In genomic region chr6:122471107-122472021, GRCh38 we compare ENCODE assay signal across 1 cellular context.
TF ChIP-seq lines count a peak whose summit lies in the region.

SERINC1 (minus strand) TSS chr6:122471807; CDS start chr6:122471737, 70 bp downstream.

TF ChIP-seq in HepG2, 621 proteins besides CTCF, POLR2A, EP300 and RAD21 (continued from another document and continues in another):
- TF ChIP-seq SOX6 (IDR thresholded peaks at IDR 0.05) (no peak), SOX6 (CRISPR knock-in tag; IDR thresholded peaks at IDR 0.05) (peak; percentile 72), BRD4 (CRISPR knock-in tag; IDR thresholded peaks at IDR 0.05) (peak; percentile 67; the same call in 1 of the 2 replicates), MAZ (IDR thresholded peaks at IDR 0.05; ENCODE audit: borderline replicate concordance, low read depth, low read length) (peak; percentile 44; the same call in 1 of the 2 replicates), MAZ (CRISPR knock-in tag; IDR thresholded peaks at IDR 0.05; ENCODE audit: low read depth) (peak; percentile 67; the same call in 1 of the 2 replicates), ARNTL (CRISPR knock-in tag; IDR thresholded peaks at IDR 0.05) (peak; percentile 57; the same call in 1 of the 2 replicates), TARDBP (CRISPR knock-in tag; IDR thresholded peaks at IDR 0.05) (peak; percentile 52), ZNF225 (CRISPR knock-in tag; IDR thresholded peaks at IDR 0.05) (peak; percentile 79), ZNF747 (CRISPR knock-in tag; IDR thresholded peaks at IDR 0.05; ENCODE audit: borderline replicate concordance) (0 out of 2 replicates have a peak, but pooled peaks have one; percentile 71), ZNF773 (CRISPR knock-in tag; IDR thresholded peaks at IDR 0.05; ENCODE audit: borderline replicate concordance) (no peak; the same call in 1 of the 2 replicates), ZNF619 (CRISPR knock-in tag; IDR thresholded peaks at IDR 0.05) (peak; percentile 89; the same call in 1 of the 2 replicates), ZIK1 (CRISPR knock-in tag; IDR thresholded peaks at IDR 0.05; ENCODE audit: borderline replicate concordance, low read depth) (no peak; the same call in 1 of the 2 replicates), ONECUT2 (CRISPR knock-in tag; IDR thresholded peaks at IDR 0.05) (no peak), ZNF331 (CRISPR knock-in tag; IDR thresholded peaks at IDR 0.05) (peak; percentile 12; the same call in 1 of the 2 replicates), SPEN (CRISPR knock-in tag; IDR thresholded peaks at IDR 0.05; ENCODE audit: low read depth) (peak; percentile 77), HES4 (CRISPR knock-in tag; IDR thresholded peaks at IDR 0.05; ENCODE audit: borderline replicate concordance) (no peak; the same call in 1 of the 2 replicates), KLF16 (CRISPR knock-in tag; IDR thresholded peaks at IDR 0.05) (peak in 1 of 2 experiments; percentile 63; a peak in 2 of 4 replicates), HCFC1 (IDR thresholded peaks at IDR 0.05; ENCODE audit: low read depth, low read length) (no peak; the same call in 1 of the 2 replicates), ZNF678 (CRISPR knock-in tag; IDR thresholded peaks at IDR 0.05) (0 out of 2 replicates have a peak, but pooled peaks have one; percentile 15), ZNF614 (CRISPR knock-in tag; IDR thresholded peaks at IDR 0.05; ENCODE audit: borderline replicate concordance) (peak; percentile 89; the same call in 1 of the 2 replicates), ZMYM2 (CRISPR knock-in tag; IDR thresholded peaks at IDR 0.05) (no peak), ZNF891 (CRISPR knock-in tag; IDR thresholded peaks at IDR 0.05) (peak; percentile 79; the same call in 1 of the 2 replicates), ZNF782 (CRISPR knock-in tag; IDR thresholded peaks at IDR 0.05; ENCODE audit: borderline replicate concordance) (peak; percentile 64; the same call in 1 of the 2 replicates), ELF4 (CRISPR knock-in tag; IDR thresholded peaks at IDR 0.05; ENCODE audit: borderline replicate concordance) (peak; percentile 95), ZNF687 (CRISPR knock-in tag; IDR thresholded peaks at IDR 0.05) (peak; percentile 87), ZNF276 (CRISPR knock-in tag; IDR thresholded peaks at IDR 0.05; ENCODE audit: low read depth) (peak; percentile 91; the same call in 1 of the 2 replicates), GFI1 (CRISPR knock-in tag; IDR thresholded peaks at IDR 0.05; ENCODE audit: borderline replicate concordance) (peak; percentile 72; the same call in 1 of the 2 replicates), DPF2 (CRISPR knock-in tag; IDR thresholded peaks at IDR 0.05; ENCODE audit: borderline replicate concordance, low read depth) (peak; percentile 35; the same call in 1 of the 2 replicates), ARID2 (CRISPR knock-in tag; IDR thresholded peaks at IDR 0.05; ENCODE audit: borderline replicate concordance) (no peak; the same call in none of the 2 replicates), ZNF530 (CRISPR knock-in tag; IDR thresholded peaks at IDR 0.05; ENCODE audit: low read depth) (no peak), SIX1 (CRISPR knock-in tag; IDR thresholded peaks at IDR 0.05; ENCODE audit: borderline replicate concordance) (no peak), NFIB (CRISPR knock-in tag; IDR thresholded peaks at IDR 0.05; ENCODE audit: borderline replicate concordance) (no peak), U2AF2 (IDR thresholded peaks at IDR 0.05; ENCODE audit: low read depth, low read length) (no peak), TFDP1 (CRISPR knock-in tag; IDR thresholded peaks at IDR 0.05; ENCODE audit: borderline replicate concordance) (no peak; the same call in 1 of the 2 replicates), ZNF12 (CRISPR knock-in tag; IDR thresholded peaks at IDR 0.05) (peak; percentile 62; the same call in 1 of the 2 replicates), ZNF550 (CRISPR knock-in tag; IDR thresholded peaks at IDR 0.05; ENCODE audit: borderline replicate concordance) (0 out of 2 replicates have a peak, but pooled peaks have one; percentile 54), PHF5A (CRISPR knock-in tag; IDR thresholded peaks at IDR 0.05; ENCODE audit: low read depth, unreplicated experiment) (peak; percentile 27), ZNF382 (CRISPR knock-in tag; IDR thresholded peaks at IDR 0.05; ENCODE audit: borderline replicate concordance) (no peak), ZNF432 (CRISPR knock-in tag; IDR thresholded peaks at IDR 0.05; ENCODE audit: borderline replicate concordance) (no peak), NFE2L2 (IDR thresholded peaks at IDR 0.05; ENCODE audit: low read length) (no peak), BORCS8-MEF2B (CRISPR knock-in tag; IDR thresholded peaks at IDR 0.05) (peak; percentile 81), ZNF704 (CRISPR knock-in tag; IDR thresholded peaks at IDR 0.05; ENCODE audit: borderline replicate concordance) (peak; percentile 55; the same call in 1 of the 2 replicates)
- TF ChIP-seq, protein P1, sequence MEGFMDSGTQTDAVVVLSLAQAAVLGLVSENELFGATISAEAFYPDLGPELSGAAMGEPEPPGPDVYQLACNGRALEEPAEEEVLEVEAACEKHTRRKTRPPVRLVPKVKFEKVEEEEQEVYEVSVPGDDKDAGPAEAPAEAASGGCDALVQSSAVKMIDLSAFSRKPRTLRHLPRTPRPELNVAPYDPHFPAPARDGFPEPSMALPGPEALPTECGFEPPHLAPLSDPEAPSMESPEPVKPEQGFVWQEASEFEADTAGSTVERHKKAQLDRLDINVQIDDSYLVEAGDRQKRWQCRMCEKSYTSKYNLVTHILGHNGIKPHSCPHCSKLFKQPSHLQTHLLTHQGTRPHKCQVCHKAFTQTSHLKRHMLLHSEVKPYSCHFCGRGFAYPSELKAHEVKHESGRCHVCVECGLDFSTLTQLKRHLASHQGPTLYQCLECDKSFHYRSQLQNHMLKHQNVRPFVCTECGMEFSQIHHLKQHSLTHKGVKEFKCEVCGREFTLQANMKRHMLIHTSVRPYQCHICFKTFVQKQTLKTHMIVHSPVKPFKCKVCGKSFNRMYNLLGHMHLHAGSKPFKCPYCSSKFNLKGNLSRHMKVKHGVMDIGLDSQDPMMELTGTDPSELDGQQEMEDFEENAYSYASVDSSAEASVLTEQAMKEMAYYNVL (CRISPR knock-in tag; IDR thresholded peaks at IDR 0.05; ENCODE audit: borderline replicate concordance), result 0 out of 2 replicates have a peak, but pooled peaks have one; percentile 31
- TF ChIP-seq, protein P2, sequence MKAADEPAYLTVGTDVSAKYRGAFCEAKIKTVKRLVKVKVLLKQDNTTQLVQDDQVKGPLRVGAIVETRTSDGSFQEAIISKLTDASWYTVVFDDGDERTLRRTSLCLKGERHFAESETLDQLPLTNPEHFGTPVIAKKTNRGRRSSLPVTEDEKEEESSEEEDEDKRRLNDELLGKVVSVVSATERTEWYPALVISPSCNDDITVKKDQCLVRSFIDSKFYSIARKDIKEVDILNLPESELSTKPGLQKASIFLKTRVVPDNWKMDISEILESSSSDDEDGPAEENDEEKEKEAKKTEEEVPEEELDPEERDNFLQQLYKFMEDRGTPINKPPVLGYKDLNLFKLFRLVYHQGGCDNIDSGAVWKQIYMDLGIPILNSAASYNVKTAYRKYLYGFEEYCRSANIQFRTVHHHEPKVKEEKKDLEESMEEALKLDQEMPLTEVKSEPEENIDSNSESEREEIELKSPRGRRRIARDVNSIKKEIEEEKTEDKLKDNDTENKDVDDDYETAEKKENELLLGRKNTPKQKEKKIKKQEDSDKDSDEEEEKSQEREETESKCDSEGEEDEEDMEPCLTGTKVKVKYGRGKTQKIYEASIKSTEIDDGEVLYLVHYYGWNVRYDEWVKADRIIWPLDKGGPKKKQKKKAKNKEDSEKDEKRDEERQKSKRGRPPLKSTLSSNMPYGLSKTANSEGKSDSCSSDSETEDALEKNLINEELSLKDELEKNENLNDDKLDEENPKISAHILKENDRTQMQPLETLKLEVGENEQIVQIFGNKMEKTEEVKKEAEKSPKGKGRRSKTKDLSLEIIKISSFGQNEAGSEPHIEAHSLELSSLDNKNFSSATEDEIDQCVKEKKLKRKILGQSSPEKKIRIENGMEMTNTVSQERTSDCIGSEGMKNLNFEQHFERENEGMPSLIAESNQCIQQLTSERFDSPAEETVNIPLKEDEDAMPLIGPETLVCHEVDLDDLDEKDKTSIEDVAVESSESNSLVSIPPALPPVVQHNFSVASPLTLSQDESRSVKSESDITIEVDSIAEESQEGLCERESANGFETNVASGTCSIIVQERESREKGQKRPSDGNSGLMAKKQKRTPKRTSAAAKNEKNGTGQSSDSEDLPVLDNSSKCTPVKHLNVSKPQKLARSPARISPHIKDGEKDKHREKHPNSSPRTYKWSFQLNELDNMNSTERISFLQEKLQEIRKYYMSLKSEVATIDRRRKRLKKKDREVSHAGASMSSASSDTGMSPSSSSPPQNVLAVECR (CRISPR knock-in tag; IDR thresholded peaks at IDR 0.05; ENCODE audit: borderline replicate concordance), result peak; percentile 96
- TF ChIP-seq, protein P3, sequence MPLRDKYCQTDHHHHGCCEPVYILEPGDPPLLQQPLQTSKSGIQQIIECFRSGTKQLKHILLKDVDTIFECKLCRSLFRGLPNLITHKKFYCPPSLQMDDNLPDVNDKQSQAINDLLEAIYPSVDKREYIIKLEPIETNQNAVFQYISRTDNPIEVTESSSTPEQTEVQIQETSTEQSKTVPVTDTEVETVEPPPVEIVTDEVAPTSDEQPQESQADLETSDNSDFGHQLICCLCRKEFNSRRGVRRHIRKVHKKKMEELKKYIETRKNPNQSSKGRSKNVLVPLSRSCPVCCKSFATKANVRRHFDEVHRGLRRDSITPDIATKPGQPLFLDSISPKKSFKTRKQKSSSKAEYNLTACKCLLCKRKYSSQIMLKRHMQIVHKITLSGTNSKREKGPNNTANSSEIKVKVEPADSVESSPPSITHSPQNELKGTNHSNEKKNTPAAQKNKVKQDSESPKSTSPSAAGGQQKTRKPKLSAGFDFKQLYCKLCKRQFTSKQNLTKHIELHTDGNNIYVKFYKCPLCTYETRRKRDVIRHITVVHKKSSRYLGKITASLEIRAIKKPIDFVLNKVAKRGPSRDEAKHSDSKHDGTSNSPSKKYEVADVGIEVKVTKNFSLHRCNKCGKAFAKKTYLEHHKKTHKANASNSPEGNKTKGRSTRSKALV (CRISPR knock-in tag; IDR thresholded peaks at IDR 0.05), result peak; percentile 37; the same call in 1 of the 2 replicates
